ENCODE assay signal across 18 cellular contexts in the genomic region with DNA sequence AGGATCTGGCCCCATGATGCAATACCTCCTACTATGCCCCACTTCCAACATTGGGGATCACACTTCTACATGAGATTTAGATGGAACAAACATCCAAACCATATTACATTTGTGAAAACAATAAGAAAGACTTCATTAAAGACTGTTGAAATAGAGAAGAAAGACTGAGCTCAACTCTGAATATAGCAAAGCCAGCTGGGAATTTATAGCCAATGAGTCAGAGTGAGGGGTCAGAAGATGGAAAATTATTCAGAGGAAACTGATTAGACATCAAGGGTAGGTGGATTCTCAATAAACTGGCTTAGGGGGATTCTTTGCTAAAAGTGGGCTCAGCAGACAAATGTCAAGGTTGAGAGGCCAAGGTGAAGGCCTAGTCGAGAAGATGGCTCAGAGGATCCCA. TPM values are rescaled to one million over a fixed set of nuclear protein-coding genes. Genes with fewer than 3 reads are reported as not detected.
DNase-seq lines count a peak whose midpoint lies in the region; ATAC-seq, FAIRE-seq and TF ChIP-seq lines count a peak whose summit lies in the region.
"Had no signal": no experiment of that assay in that cellular context is flagged by ENCODE, and none has a peak within 500 bp of the region (broad histone marks: within the 10 kb centered on the region; RNA-seq: fewer than 3 reads in every experiment).

No MANE protein-coding gene starts in this region.

- H3K4me1 ChIP-seq in GM23248 (ENCODE audit: insufficient read depth) (no peaks in the 10 kb centered on the region), astrocyte (ENCODE audit: insufficient read depth, low read length) (no peaks in the 10 kb centered on the region), lung (ENCODE audit: control insufficient read depth in 2 of 2, insufficient read depth in 2 of 2, low read length in 2 of 2) (peaks cover 0 to 3% of the 10 kb centered on the region in 2 donors)

- H3K9me3 ChIP-seq in GM23248 (ENCODE audit: low read depth) = no peaks in the 10 kb centered on the region
- no peaks in the 10 kb centered on the region for H3K9me3 ChIP-seq in astrocyte (ENCODE audit: insufficient read depth, low read depth, low read length)
- H3K9me3 ChIP-seq in lung (ENCODE audit: control insufficient read depth in 2 of 2, insufficient read depth in 1 of 2, low read length in 1 of 2) = no peaks in the 10 kb centered on the region
- H3K9me3 ChIP-seq: BLaER1 treated with 17β-estradiol and CSF1 and Interleukin-3, amounts not matched to agents 10 nM and 100 nM had no signal

- H3K27me3 Mint-ChIP-seq in astrocyte (ENCODE audit: low read depth, unreplicated experiment) = peaks cover 6% of the 10 kb centered on the region
- H3K27me3 Mint-ChIP-seq: CD8-positive, alpha-beta memory T cell had no signal

- H3K9ac ChIP-seq in GM23248 (no peak overlapping the region), astrocyte (ENCODE audit: low read length) (no peak overlapping the region)
- H3K9ac ChIP-seq: BLaER1 treated with 17β-estradiol and CSF1 and Interleukin-3, amounts not matched to agents 10 nM and 100 nM had no signal

- no peak for FAIRE-seq in astrocyte (lab: Jason Lieb, UNC)
- FAIRE-seq: D721Med, H1, K562 had no signal

- H3K27ac ChIP-seq in GM23248 = no peak overlapping the region
- H3K27ac ChIP-seq in astrocyte (ENCODE audit: low read depth, low read length) = no peak overlapping the region
- H3K27ac ChIP-seq in lung (ENCODE audit: low read depth in 1 of 2, low read length in 1 of 2) = no peak overlapping the region
- H3K27ac ChIP-seq: BLaER1 treated with 17β-estradiol and CSF1 and Interleukin-3, amounts not matched to agents 10 nM and 100 nM had no signal

- H3K4me2 ChIP-seq in GM23248 (ENCODE audit: unreplicated experiment) = no peak overlapping the region
- H3K4me2 ChIP-seq in astrocyte (ENCODE audit: low read length) = peak overlapping the region; percentile 10
- H3K4me2 ChIP-seq: BLaER1 treated with 17β-estradiol and CSF1 and Interleukin-3, amounts not matched to agents 10 nM and 100 nM had no signal

- in situ Hi-C loops in GM23248 (cut with MboI) = no loop called here

- no peaks in the 10 kb centered on the region for H3K9me2 ChIP-seq in GM23248 (ENCODE audit: insufficient read depth)

- H2AFZ ChIP-seq in GM23248 (no peak overlapping the region), astrocyte (ENCODE audit: low read depth, low read length) (no peak overlapping the region)

- no peaks in the 10 kb centered on the region for H3F3A ChIP-seq in GM23248 (ENCODE audit: insufficient read depth)

- H3K4me3 Mint-ChIP-seq in astrocyte (ENCODE audit: unreplicated experiment) = no peak overlapping the region
- H3K4me3 Mint-ChIP-seq: B cell; CD4-positive, CD25-positive, alpha-beta regulatory T cell; CD8-positive, alpha-beta memory T cell; H9 had no signal

- whole genome bisulfite sequencing in GM23248 (ENCODE audit: low coverage in 1 of 2, low lambda C conversion rate in 2 of 2, missing lambda C conversion rate in 2 of 2), 2 experiments = 93 to 100% methylated on average over 1 of the region's 1 CpG
- 82 to 93% methylated on average over 1 of the region's 1 CpG for WGBS in lung, 2 donors

- H3K36me3 Mint-ChIP-seq in astrocyte (ENCODE audit: low read depth, unreplicated experiment) = no peaks in the 10 kb centered on the region
- H3K36me3 Mint-ChIP-seq: CD4-positive, CD25-positive, alpha-beta regulatory T cell; CD8-positive, alpha-beta memory T cell had no signal

- H3K9me3 Mint-ChIP-seq in astrocyte (ENCODE audit: unreplicated experiment) = peaks cover 2% of the 10 kb centered on the region
- H3K9me3 Mint-ChIP-seq: CD4-positive, CD25-positive, alpha-beta regulatory T cell; CD8-positive, alpha-beta memory T cell; H9 had no signal

- DNase-seq in EH (ENCODE audit: low read depth) (peak; percentile 20), GM23248 (peak; percentile 43), astrocyte (ENCODE audit: low read depth) (no peak), lung (ENCODE audit: low spot score) (peak; percentile 18), Right ventricle myocardium superior (no peak), T-helper 1 cell (no peak)
- DNase-seq in stimulated activated CD4-positive, alpha-beta T cell treated with anti-CD3 and anti-CD28 coated beads, Interleukin-4, amount 100 ng/mL, for 24 hours = no peak
- DNase-seq: CD4-positive, CD25-positive, alpha-beta regulatory T cell; CD8-positive, alpha-beta memory T cell; COR-L47; GF-D8; H9 had no signal

- H3K27me3 ChIP-seq in GM23248 (replicated peaks; ENCODE audit: insufficient read depth) = no peaks in the 10 kb centered on the region
- no peaks in the 10 kb centered on the region for H3K27me3 ChIP-seq in astrocyte (ENCODE audit: insufficient read depth, low read length)
- no peaks in the 10 kb centered on the region for H3K27me3 ChIP-seq in lung (ENCODE audit: control insufficient read depth, insufficient read depth)
- H3K27me3 ChIP-seq: BLaER1 treated with 17β-estradiol and CSF1 and Interleukin-3, amounts not matched to agents 10 nM and 100 nM had no signal

- H3K79me2 ChIP-seq in GM23248 (ENCODE audit: insufficient read depth) (no peaks in the 10 kb centered on the region), astrocyte (ENCODE audit: insufficient read depth, low read length) (no peaks in the 10 kb centered on the region)

- H3K4me1 Mint-ChIP-seq in astrocyte (ENCODE audit: low read depth, unreplicated experiment) = no peaks in the 10 kb centered on the region

- TF ChIP-seq CTCF in astrocyte (IDR thresholded peaks at IDR 0.05; ENCODE audit: insufficient read depth, low read depth, low read length) = no peak
- no peak for TF ChIP-seq CTCF in lung (IDR thresholded peaks at IDR 0.05; ENCODE audit: control extremely low read depth, extremely low read depth)

- H3K4me3 ChIP-seq in GM23248 (no peak overlapping the region), astrocyte (ENCODE audit: insufficient read depth, low read depth, low read length) (no peak overlapping the region), lung (no peak overlapping the region)
- H3K4me3 ChIP-seq: BLaER1 treated with 17β-estradiol and CSF1 and Interleukin-3, amounts not matched to agents 10 nM and 100 nM; K562 had no signal

- H3K27ac Mint-ChIP-seq in astrocyte (ENCODE audit: unreplicated experiment) = no peak overlapping the region
- H3K27ac Mint-ChIP-seq: B cell; CD4-positive, CD25-positive, alpha-beta regulatory T cell; H9 had no signal

- no peak for ATAC-seq in lung (ENCODE audit: insufficient read depth, low FRiP score)
- no peak for ATAC-seq in Right ventricle myocardium superior (ENCODE audit: poor library complexity)
- ATAC-seq in GM19324 (IDR thresholded peaks at IDR 0.05; ENCODE audit: low FRiP score, unreplicated experiment) = no peak
- ATAC-seq: K562 had no signal

- H4K20me1 ChIP-seq in GM23248 (ENCODE audit: insufficient read depth) (no peaks in the 10 kb centered on the region), astrocyte (ENCODE audit: insufficient read depth, low read length) (no peaks in the 10 kb centered on the region)
- H4K20me1 ChIP-seq: BLaER1 treated with 17β-estradiol and CSF1 and Interleukin-3, amounts not matched to agents 10 nM and 100 nM had no signal

- H3K36me3 ChIP-seq in GM23248 (ENCODE audit: low read depth) = no peaks in the 10 kb centered on the region
- no peaks in the 10 kb centered on the region for H3K36me3 ChIP-seq in astrocyte (ENCODE audit: insufficient read depth, low read length)
- H3K36me3 ChIP-seq in lung (ENCODE audit: control insufficient read depth in 2 of 2, insufficient read depth in 2 of 2, low read length in 2 of 2) = no peaks in the 10 kb centered on the region
- H3K36me3 ChIP-seq: BLaER1 treated with 17β-estradiol and CSF1 and Interleukin-3, amounts not matched to agents 10 nM and 100 nM had no signal

- intact Hi-C loops in Right ventricle myocardium superior (cut with DNase I) = no loop called here

RNA-seq across cellular contexts. Expression of a gene that starts 25.6 kb away (rescaled TPM):
- 162 and 249 TPM in 2 replicates for total RNA-seq in GM23248 (2014; rRNA removed; shearing (Covaris generic))
- polyA plus RNA-seq in GM23248 (2016; fragmentation: Nextera tagmentation; extraction: Ambion mirVana) (595 and 602 TPM in 2 replicates), lung (100 to 1,000 TPM; 504 to 645 TPM)
- total RNA-seq in astrocyte (475 and 524 TPM in 2 replicates), lung (100 to 1,000 TPM; 370 to 527 TPM), Right ventricle myocardium superior (364 TPM)

RNA-seq across cellular contexts. Expression of a gene that starts 41.6 kb away (rescaled TPM):
- 23.6 and 54.3 TPM in 2 replicates for total RNA-seq in GM23248 (2014; rRNA removed; shearing (Covaris generic))
- 30.2 and 32.5 TPM in 2 replicates for polyA plus RNA-seq in GM23248 (2016; fragmentation: Nextera tagmentation; extraction: Ambion mirVana)
- 12.7 and 15.7 TPM in 2 replicates for total RNA-seq in astrocyte
- total RNA-seq in lung = 10 to 100 TPM; 15.6 to 60.6 TPM
- 10 to 100 TPM; 12.6 to 27.3 TPM for polyA plus RNA-seq in lung
- total RNA-seq in Right ventricle myocardium superior = 12.7 TPM

RNA-seq across cellular contexts. Expression of a gene that starts 41.7 kb away (rescaled TPM):
- 12.6 and 26.2 TPM in 2 replicates for total RNA-seq in GM23248 (2014; rRNA removed; shearing (Covaris generic))
- polyA plus RNA-seq in GM23248 (2016; fragmentation: Nextera tagmentation; extraction: Ambion mirVana) (13.0 and 13.9 TPM in 2 replicates), lung (1 to 10 TPM; 4.4 to 6.1 TPM)
- total RNA-seq in astrocyte (23.7 and 25.6 TPM in 2 replicates), lung (10 to 100 TPM; 18.5 to 22.1 TPM), Right ventricle myocardium superior (10.5 TPM)

Comparison
In these comparisons a context has a peak if more than half of its experiments do, and no peak if none do; other contexts are left out.
1. DNase-seq: peak in EH (single experiment), GM23248 (single experiment) and lung (single experiment); none in astrocyte (single experiment), Right ventricle myocardium superior (single experiment), stimulated activated CD4-positive, alpha-beta T cell treated with anti-CD3 and anti-CD28 coated beads, Interleukin-4, amount 100 ng/mL, for 24 hours (single experiment) and T-helper 1 cell (0 of 5).